In the genomic region with DNA sequence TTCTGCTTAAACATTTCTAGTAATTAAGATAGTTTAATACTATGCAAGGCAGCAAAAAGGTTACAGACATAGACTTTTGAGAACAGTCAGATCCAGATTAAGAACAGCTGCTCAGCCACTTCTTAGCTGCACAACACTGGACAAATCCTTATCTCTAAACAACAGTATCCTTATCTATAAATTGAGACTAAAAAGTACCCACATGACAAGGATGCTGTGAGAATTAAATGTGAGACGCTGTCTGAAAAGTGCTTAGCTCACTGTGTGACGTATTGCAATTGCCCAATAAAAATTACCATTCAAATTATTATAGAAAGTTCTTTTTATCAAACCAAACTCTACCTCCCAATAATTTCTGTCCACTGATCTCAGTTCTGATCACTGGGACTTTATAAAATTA, we compare ENCODE assay signal across 18 cellular contexts.
"Had no signal": no experiment of that assay in that cellular context is flagged by ENCODE, and none has a peak within 500 bp of the region (broad histone marks: within the 10 kb centered on the region; RNA-seq: fewer than 3 reads in every experiment).

No MANE protein-coding gene starts in this region.

- H3K27ac ChIP-seq: esophagus muscularis mucosa, heart right ventricle, ovary, thoracic aorta had no signal

- H3K27me3 Mint-ChIP-seq: activated B cell treated with CpG ODN at 0.5 μM for 24 hours; activated CD4-positive, alpha-beta T cell treated with anti-CD3 and anti-CD28 coated beads, Interleukin-2, amount 10 ng/mL, durations not matched to agents 7 days and 5 days; stimulated activated naive CD8-positive, alpha-beta T cell treated with anti-CD3 and anti-CD28 coated beads, Interleukin-15, Interleukin-2, amounts not matched to agents 100 ng/mL and 50 ng/mL, for 24 hours had no signal

- H3K4me3 Mint-ChIP-seq: activated B cell treated with CpG ODN at 0.5 μM for 24 hours; activated CD4-positive, alpha-beta T cell treated with anti-CD3 and anti-CD28 coated beads, Interleukin-2, amount 10 ng/mL, durations not matched to agents 7 days and 5 days; neural crest cell; stimulated activated naive CD8-positive, alpha-beta T cell treated with anti-CD3 and anti-CD28 coated beads, Interleukin-15, Interleukin-2, amounts not matched to agents 100 ng/mL and 50 ng/mL, for 24 hours had no signal

- H3K27me3 ChIP-seq: esophagus muscularis mucosa, heart right ventricle, ovary had no signal

- H3K36me3 ChIP-seq: esophagus muscularis mucosa, heart right ventricle, ovary, thoracic aorta had no signal

- H3K4me1 Mint-ChIP-seq: activated B cell treated with CpG ODN at 0.5 μM for 24 hours had no signal

- H3K4me3 ChIP-seq: esophagus muscularis mucosa, heart right ventricle, ovary, thoracic aorta had no signal

- ATAC-seq: activated naive CD4-positive, alpha-beta T cell treated with anti-CD3 and anti-CD28 coated beads, Interleukin-2, amount 50 U/mL, for 72 hours; left ventricle myocardium superior had no signal

- H3K27ac Mint-ChIP-seq: activated B cell treated with CpG ODN at 0.5 μM for 24 hours; activated CD4-positive, alpha-beta T cell treated with anti-CD3 and anti-CD28 coated beads, Interleukin-2, amount 10 ng/mL, durations not matched to agents 7 days and 5 days; activated naive CD4-positive, alpha-beta T cell treated with anti-CD3 and anti-CD28 coated beads, Interleukin-2, amount 50 U/mL, for 72 hours; stimulated activated naive CD8-positive, alpha-beta T cell treated with anti-CD3 and anti-CD28 coated beads, Interleukin-15, Interleukin-2, amounts not matched to agents 100 ng/mL and 50 ng/mL, for 24 hours had no signal

- DNase-seq: activated B cell treated with CpG ODN at 0.5 μM for 24 hours; activated CD4-positive, alpha-beta T cell treated with anti-CD3 and anti-CD28 coated beads, Interleukin-2, amount 10 ng/mL, durations not matched to agents 7 days and 5 days; activated effector memory CD4-positive, alpha-beta T cell treated with Interleukin-2 at 50 U/mL for 16 hours; heart right ventricle; kidney; left ventricle myocardium superior; mesenchymal stem cell; ovary; stimulated activated CD4-positive, alpha-beta T cell treated with anti-CD3 and anti-CD28 coated beads, Interleukin-2, amount 100 ng/mL, for 48 hours; stimulated activated CD8-positive, alpha-beta memory T cell treated with anti-CD3 and anti-CD28 coated beads, Interleukin-4, amount 100 ng/mL, for 48 hours; T1000 had no signal

- FAIRE-seq: endometrium, frontal cortex, kidney had no signal

- H3K9me3 ChIP-seq: esophagus muscularis mucosa, heart right ventricle, ovary, thoracic aorta had no signal
